Comparison of ENCODE assay signal across 1 cellular context in the genomic region with DNA sequence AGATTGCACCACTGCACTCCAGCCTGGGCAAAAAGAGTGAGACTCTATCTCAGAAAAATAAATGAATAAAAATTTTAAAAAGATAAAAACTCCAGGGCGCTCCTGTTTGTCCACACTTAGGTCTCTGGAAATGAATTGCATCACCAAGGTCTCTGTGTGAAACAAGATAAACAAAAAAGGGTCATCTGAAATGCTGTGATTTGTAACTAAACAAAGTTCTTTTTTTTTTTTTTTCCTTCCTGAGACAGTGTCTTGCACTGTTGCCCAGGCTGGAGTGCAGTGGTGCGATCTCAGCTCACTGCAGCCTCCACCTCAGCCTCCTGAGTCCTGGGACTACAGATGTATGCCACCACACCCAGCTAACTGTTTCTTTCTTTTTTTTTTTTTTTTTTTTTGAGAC.
TF ChIP-seq lines count a peak whose summit lies in the region.

No MANE protein-coding gene starts in this region.

TF ChIP-seq in A549, 52 proteins besides CTCF, POLR2A, EP300 and RAD21 (continued from another document):
- TF ChIP-seq, protein P1, sequence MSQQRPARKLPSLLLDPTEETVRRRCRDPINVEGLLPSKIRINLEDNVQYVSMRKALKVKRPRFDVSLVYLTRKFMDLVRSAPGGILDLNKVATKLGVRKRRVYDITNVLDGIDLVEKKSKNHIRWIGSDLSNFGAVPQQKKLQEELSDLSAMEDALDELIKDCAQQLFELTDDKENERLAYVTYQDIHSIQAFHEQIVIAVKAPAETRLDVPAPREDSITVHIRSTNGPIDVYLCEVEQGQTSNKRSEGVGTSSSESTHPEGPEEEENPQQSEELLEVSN (IDR thresholded peaks at IDR 0.05; ENCODE audit: borderline replicate concordance, low read depth) = no peak
- TF ChIP-seq EHMT2 (IDR thresholded peaks at IDR 0.05; ENCODE audit: low read depth) = no peak
- TF ChIP-seq HOXB13 (CRISPR knock-in tag; IDR thresholded peaks at IDR 0.05; ENCODE audit: low read depth) = no peak
